In genomic region chr2:47520302-47520630, GRCh38 we compare ENCODE assay signal across 8 cellular contexts. TPM values are rescaled to one million over a fixed set of nuclear protein-coding genes. Genes with fewer than 3 reads are reported as not detected.
DNase-seq lines count a peak whose midpoint lies in the region; ATAC-seq and TF ChIP-seq lines count a peak whose summit lies in the region.

No MANE protein-coding gene starts in this region.

- ATAC-seq in GM21737 (IDR thresholded peaks at IDR 0.05; ENCODE audit: unreplicated experiment) = no peak

- no peak for TF ChIP-seq CTCF in HFFc6 (IDR thresholded peaks at IDR 0.05)

- no peak overlapping the region for H3K27ac Mint-ChIP-seq in HFFc6
- H3K27ac Mint-ChIP-seq in T-helper 1 cell treated with Interleukin-12 subunit alpha and Interleukin-12 subunit beta and Interleukin-4 antibody, amounts not matched to agents 30 μg/mL and 1 μg/mL, for 36 hours = peak overlapping the region; percentile 71

- peak overlapping the region; percentile 76 for H3K4me3 ChIP-seq in BLaER1

- no peak for DNase-seq in HFFc6
- DNase-seq in inferior parietal cortex (ENCODE audit: extremely low spot score) = peak; percentile 48
- no peak for DNase-seq in activated CD4-positive, CD25-positive, alpha-beta regulatory T cell (lab: John Stamatoyannopoulos, UW)
- DNase-seq in cortex of kidney (lab: John Stamatoyannopoulos, UW) = no peak
- no peak for DNase-seq in NCI-H1105 treated with DMSO at 0.1 percent for 48 hours (lab: John Stamatoyannopoulos, UW)

- no peaks in the 10 kb centered on the region for H4K20me1 ChIP-seq in BLaER1

- peak overlapping the region; percentile 93 for H3K27ac ChIP-seq in BLaER1

- H3K36me3 ChIP-seq in BLaER1 = peaks cover 12% of the 10 kb centered on the region; the same call in 1 of the 2 replicates

- peaks cover 5% of the 10 kb centered on the region for H3K4me1 Mint-ChIP-seq in HFFc6 (ENCODE audit: low read depth)
- H3K4me1 Mint-ChIP-seq in T-helper 1 cell treated with Interleukin-12 subunit alpha and Interleukin-12 subunit beta and Interleukin-4 antibody, amounts not matched to agents 30 μg/mL and 1 μg/mL, for 36 hours (ENCODE audit: low read depth) = peaks cover 16% of the 10 kb centered on the region

- no peaks in the 10 kb centered on the region for H3K9me3 Mint-ChIP-seq in HFFc6
- H3K9me3 Mint-ChIP-seq in T-helper 1 cell treated with Interleukin-12 subunit alpha and Interleukin-12 subunit beta and Interleukin-4 antibody, amounts not matched to agents 30 μg/mL and 1 μg/mL, for 36 hours = no peaks in the 10 kb centered on the region

- H3K4me3 Mint-ChIP-seq in HFFc6 = peak overlapping the region; percentile 49
- peak overlapping the region; percentile 56 for H3K4me3 Mint-ChIP-seq in T-helper 1 cell treated with Interleukin-12 subunit alpha and Interleukin-12 subunit beta and Interleukin-4 antibody, amounts not matched to agents 30 μg/mL and 1 μg/mL, for 36 hours

- no peaks in the 10 kb centered on the region for H3K9me3 ChIP-seq in BLaER1

- H3K27me3 Mint-ChIP-seq in HFFc6 (ENCODE audit: insufficient read depth) = peaks cover 7% of the 10 kb centered on the region
- H3K27me3 Mint-ChIP-seq in T-helper 1 cell treated with Interleukin-12 subunit alpha and Interleukin-12 subunit beta and Interleukin-4 antibody, amounts not matched to agents 30 μg/mL and 1 μg/mL, for 36 hours (ENCODE audit: low read depth) = peaks cover 11% of the 10 kb centered on the region

- H3K9ac ChIP-seq in BLaER1 = peak overlapping the region; percentile 90

- peak overlapping the region; percentile 98 for H3K4me2 ChIP-seq in BLaER1

- peaks cover 82% of the 10 kb centered on the region for H3K4me1 ChIP-seq in BLaER1

- no peaks in the 10 kb centered on the region for H3K27me3 ChIP-seq in BLaER1

- no peaks in the 10 kb centered on the region for H3K36me3 Mint-ChIP-seq in HFFc6 (ENCODE audit: low read depth)
- H3K36me3 Mint-ChIP-seq in T-helper 1 cell treated with Interleukin-12 subunit alpha and Interleukin-12 subunit beta and Interleukin-4 antibody, amounts not matched to agents 30 μg/mL and 1 μg/mL, for 36 hours (ENCODE audit: low read depth) = peaks cover 3% of the 10 kb centered on the region

RNA-seq across cellular contexts. Expression of gene KCNK12, which starts 50.5 kb away (rescaled TPM):
- total RNA-seq in HFFc6 (2021; fragmentation: NEBNext Ultra II Directional; extraction: Animal tissue kit (Norgen Biotek cat#: 25700)) = under 1 TPM in 1 of 6 experiments, not detected in 5; 0.02 TPM
